Comparison of ENCODE assay signal across 1 cellular context in the genomic region with DNA sequence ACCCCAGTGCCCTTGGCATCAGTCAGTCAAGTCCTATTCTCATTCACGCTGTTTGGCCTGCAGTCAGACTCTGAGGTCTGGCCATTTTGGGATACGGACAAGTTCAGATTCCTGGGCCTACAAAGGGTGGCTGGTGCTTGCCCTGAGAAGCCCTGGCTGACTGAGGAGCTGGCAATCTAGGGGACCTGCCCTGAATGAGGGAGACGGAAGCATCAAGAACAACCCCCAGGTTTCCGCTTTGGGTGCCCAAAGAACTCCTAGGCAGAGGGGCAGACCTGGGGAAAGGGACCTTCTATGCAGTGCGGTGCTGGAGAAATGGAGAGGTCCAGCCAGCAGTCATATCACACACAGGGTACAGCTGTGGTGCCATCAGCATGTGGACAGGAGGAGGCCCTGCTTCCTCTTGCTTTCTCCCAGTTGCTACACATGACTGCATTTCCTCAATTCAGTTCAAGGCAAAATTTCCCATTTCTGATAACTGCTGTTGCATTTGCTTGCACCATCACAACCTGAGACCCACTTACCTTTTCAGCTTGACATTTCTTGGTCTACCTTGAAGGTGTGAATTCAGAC.
TF ChIP-seq lines count a peak whose summit lies in the region.

No MANE protein-coding gene starts in this region.

TF ChIP-seq in K562, 482 proteins besides CTCF, POLR2A, EP300 and RAD21:
- no peak for TF ChIP-seq SREBF1 (IDR thresholded peaks at IDR 0.05; ENCODE audit: borderline replicate concordance, low read depth, low read length)
- TF ChIP-seq CEBPG (CRISPR knock-in tag; IDR thresholded peaks at IDR 0.05), result 0 out of 2 replicates have a peak, but pooled peaks have one; percentile 9
- no peak for TF ChIP-seq CEBPG (tag; conservative IDR thresholded peaks at IDR 0.05 in 1 of 2, IDR thresholded peaks at IDR 0.05 in 1 of 2)
